ENCODE assay signal across 14 cellular contexts in genomic region chr6:79201127-79201526, GRCh38. TPM values are rescaled to one million over a fixed set of nuclear protein-coding genes. Genes with fewer than 3 reads are reported as not detected.
DNase-seq lines count a peak whose midpoint lies in the region; ATAC-seq and TF ChIP-seq lines count a peak whose summit lies in the region.
"Had no signal": no experiment of that assay in that cellular context is flagged by ENCODE, and none has a peak within 500 bp of the region (broad histone marks: within the 10 kb centered on the region; RNA-seq: fewer than 3 reads in every experiment).

No MANE protein-coding gene starts in this region.

- ATAC-seq in right lobe of liver (no peak), RWPE2 (ENCODE audit: low read depth) (no peak), foreskin keratinocyte (no peak), HG03457 (IDR thresholded peaks at IDR 0.05; ENCODE audit: unreplicated experiment) (no peak)
- ATAC-seq: HCT116 had no signal

- no peak for TF ChIP-seq POLR2A in right lobe of liver (IDR thresholded peaks at IDR 0.05)

- intact Hi-C loops in right lobe of liver (cut with DNase I), result no loop called here

- no peaks in the 10 kb centered on the region for H3K27me3 Mint-ChIP-seq in activated naive CD4-positive, alpha-beta T cell treated with anti-CD3 and anti-CD28 coated beads, Interleukin-2, amount 10 ng/mL, durations not matched to agents 7 days and 5 days
- H3K27me3 Mint-ChIP-seq: B cell; CD4-positive, alpha-beta T cell had no signal

- TF ChIP-seq RAD21 in liver (IDR thresholded peaks at IDR 0.05), result peak; percentile 31 to 35

- H3K9me3 ChIP-seq in liver (ENCODE audit: control insufficient read depth in 4 of 4, low read length in 3 of 4) (no peaks in the 10 kb centered on the region), right lobe of liver (no peaks in the 10 kb centered on the region), RWPE2 (ENCODE audit: severe bottlenecking) (no peaks in the 10 kb centered on the region)

- CTCF ChIA-PET in activated naive CD4-positive, alpha-beta T cell treated with anti-CD3 and anti-CD28 coated beads, Interleukin-2, amount 10 ng/mL, durations not matched to agents 7 days and 5 days (lab: Charles Lee), result interaction anchor here (0.6 kb wide), 1 partner anchor 14 kb away, joined by 4 read pairs; no protein-coding TSS in a partner anchor

- no peak overlapping the region for H3K27ac Mint-ChIP-seq in activated naive CD4-positive, alpha-beta T cell treated with anti-CD3 and anti-CD28 coated beads, Interleukin-2, amount 10 ng/mL, durations not matched to agents 7 days and 5 days
- H3K27ac Mint-ChIP-seq: B cell; CD4-positive, alpha-beta T cell had no signal

- no peaks in the 10 kb centered on the region for H3K4me1 Mint-ChIP-seq in activated naive CD4-positive, alpha-beta T cell treated with anti-CD3 and anti-CD28 coated beads, Interleukin-2, amount 10 ng/mL, durations not matched to agents 7 days and 5 days
- H3K4me1 Mint-ChIP-seq: B cell had no signal

- H3K27ac ChIP-seq in liver (ENCODE audit: low read depth in 1 of 2, low read length in 2 of 2) (no peak overlapping the region), right lobe of liver (no peak overlapping the region), RWPE2 (ENCODE audit: poor library complexity, severe bottlenecking) (no peak overlapping the region), foreskin keratinocyte (no peak overlapping the region)
- H3K27ac ChIP-seq: GM23248 had no signal

- DNase-seq in right lobe of liver (no peak), RWPE2 (ENCODE audit: low spot score) (no peak), foreskin keratinocyte (no peak), mucosa of gallbladder (ENCODE audit: low spot score) (no peak)
- DNase-seq in activated naive CD4-positive, alpha-beta T cell treated with anti-CD3 and anti-CD28 coated beads, Interleukin-2, amount 10 ng/mL, durations not matched to agents 7 days and 5 days, result no peak
- DNase-seq: C1 segment of cervical spinal cord; Calu3; CD4-positive, alpha-beta T cell; DMS79; GM23248 had no signal

- peaks cover 0 to 3% (median 0%) of the 10 kb centered on the region in 4 donors for H3K4me1 ChIP-seq in liver (ENCODE audit: control insufficient read depth in 4 of 4, insufficient read depth in 4 of 4, low read length in 3 of 4)
- H3K4me1 ChIP-seq in right lobe of liver, result peaks cover 0 to 8% (median 0%) of the 10 kb centered on the region in 4 donors
- no peaks in the 10 kb centered on the region for H3K4me1 ChIP-seq in RWPE2 (ENCODE audit: insufficient read depth, poor library complexity, severe bottlenecking)
- no peaks in the 10 kb centered on the region for H3K4me1 ChIP-seq in foreskin keratinocyte

- no peaks in the 10 kb centered on the region for H3K27me3 ChIP-seq in liver (ENCODE audit: control insufficient read depth in 4 of 4, insufficient read depth in 4 of 4, low read length in 3 of 4)
- H3K27me3 ChIP-seq in right lobe of liver, result no peaks in the 10 kb centered on the region
- H3K27me3 ChIP-seq in RWPE2 (ENCODE audit: insufficient read depth, poor library complexity, severe bottlenecking), result no peaks in the 10 kb centered on the region
- H3K27me3 ChIP-seq in foreskin keratinocyte, result no peaks in the 10 kb centered on the region

- H3K4me3 ChIP-seq in liver (ENCODE audit: low read depth in 1 of 3, low read length in 3 of 3) (no peak overlapping the region), right lobe of liver (no peak overlapping the region), RWPE2 (ENCODE audit: severe bottlenecking) (no peak overlapping the region)
- H3K4me3 ChIP-seq: GM23248 had no signal

- H3K9me3 Mint-ChIP-seq in activated naive CD4-positive, alpha-beta T cell treated with anti-CD3 and anti-CD28 coated beads, Interleukin-2, amount 10 ng/mL, durations not matched to agents 7 days and 5 days, result no peaks in the 10 kb centered on the region
- H3K9me3 Mint-ChIP-seq: CD4-positive, alpha-beta T cell had no signal

- TF ChIP-seq CTCF in liver (IDR thresholded peaks at IDR 0.05; ENCODE audit: low read depth, low read length, missing input control) (no peak), right lobe of liver (IDR thresholded peaks at IDR 0.05) (no peak), RWPE2 (IDR thresholded peaks at IDR 0.05; ENCODE audit: poor library complexity, severe bottlenecking) (peak; percentile 16), foreskin keratinocyte (conservative IDR thresholded peaks at IDR 0.05) (peak; percentile 19)

- no peak overlapping the region for H3K9ac ChIP-seq in liver (ENCODE audit: low read depth in 1 of 2, low read length in 2 of 2)
- H3K9ac ChIP-seq: GM23248 had no signal

- no peak overlapping the region for H3K4me3 Mint-ChIP-seq in activated naive CD4-positive, alpha-beta T cell treated with anti-CD3 and anti-CD28 coated beads, Interleukin-2, amount 10 ng/mL, durations not matched to agents 7 days and 5 days
- H3K4me3 Mint-ChIP-seq: B cell; CD4-positive, alpha-beta T cell had no signal

- H3K36me3 ChIP-seq in liver (ENCODE audit: control insufficient read depth in 4 of 4, insufficient read depth in 3 of 4, low read depth in 1 of 4, low read length in 3 of 4), result peaks cover 2 to 8% (median 6%) of the 10 kb centered on the region in 4 donors
- peaks cover 0 to 6% (median 0%) of the 10 kb centered on the region in 4 donors for H3K36me3 ChIP-seq in right lobe of liver
- H3K36me3 ChIP-seq in RWPE2 (ENCODE audit: low read depth), result peaks cover 7% of the 10 kb centered on the region; the same call in 1 of the 2 replicates

- 92% methylated on average over 1 of the region's 1 CpG for WGBS in liver
- 88% methylated on average over 1 of the region's 1 CpG for WGBS in right lobe of liver (ENCODE audit: insufficient coverage, low coverage, low lambda C conversion rate, missing lambda C conversion rate)

- peaks cover 13% of the 10 kb centered on the region for H3K36me3 Mint-ChIP-seq in activated naive CD4-positive, alpha-beta T cell treated with anti-CD3 and anti-CD28 coated beads, Interleukin-2, amount 10 ng/mL, durations not matched to agents 7 days and 5 days

TF ChIP-seq in liver, 16 proteins besides CTCF, POLR2A, EP300 and RAD21 (continues in another document):
- TF ChIP-seq JUND (IDR thresholded peaks at IDR 0.05) (no peak), NR2F2 (IDR thresholded peaks at IDR 0.05) (no peak), FOXA2 (IDR thresholded peaks at IDR 0.05) (no peak), ATF3 (IDR thresholded peaks at IDR 0.05) (no peak), HNF4G (IDR thresholded peaks at IDR 0.05) (no peak), YY1 (IDR thresholded peaks at IDR 0.05) (no peak), ZBTB33 (IDR thresholded peaks at IDR 0.05) (no peak), EGR1 (IDR thresholded peaks at IDR 0.05; ENCODE audit: low read depth in 2 of 2) (no peak), RXRA (IDR thresholded peaks at IDR 0.05) (no peak), SP1 (IDR thresholded peaks at IDR 0.05) (no peak), GABPA (IDR thresholded peaks at IDR 0.05 in 1 of 2, conservative IDR thresholded peaks at IDR 0.05 in 1 of 2) (no peak), FOXA1 (IDR thresholded peaks at IDR 0.05) (no peak)
- TF ChIP-seq, protein P1, sequence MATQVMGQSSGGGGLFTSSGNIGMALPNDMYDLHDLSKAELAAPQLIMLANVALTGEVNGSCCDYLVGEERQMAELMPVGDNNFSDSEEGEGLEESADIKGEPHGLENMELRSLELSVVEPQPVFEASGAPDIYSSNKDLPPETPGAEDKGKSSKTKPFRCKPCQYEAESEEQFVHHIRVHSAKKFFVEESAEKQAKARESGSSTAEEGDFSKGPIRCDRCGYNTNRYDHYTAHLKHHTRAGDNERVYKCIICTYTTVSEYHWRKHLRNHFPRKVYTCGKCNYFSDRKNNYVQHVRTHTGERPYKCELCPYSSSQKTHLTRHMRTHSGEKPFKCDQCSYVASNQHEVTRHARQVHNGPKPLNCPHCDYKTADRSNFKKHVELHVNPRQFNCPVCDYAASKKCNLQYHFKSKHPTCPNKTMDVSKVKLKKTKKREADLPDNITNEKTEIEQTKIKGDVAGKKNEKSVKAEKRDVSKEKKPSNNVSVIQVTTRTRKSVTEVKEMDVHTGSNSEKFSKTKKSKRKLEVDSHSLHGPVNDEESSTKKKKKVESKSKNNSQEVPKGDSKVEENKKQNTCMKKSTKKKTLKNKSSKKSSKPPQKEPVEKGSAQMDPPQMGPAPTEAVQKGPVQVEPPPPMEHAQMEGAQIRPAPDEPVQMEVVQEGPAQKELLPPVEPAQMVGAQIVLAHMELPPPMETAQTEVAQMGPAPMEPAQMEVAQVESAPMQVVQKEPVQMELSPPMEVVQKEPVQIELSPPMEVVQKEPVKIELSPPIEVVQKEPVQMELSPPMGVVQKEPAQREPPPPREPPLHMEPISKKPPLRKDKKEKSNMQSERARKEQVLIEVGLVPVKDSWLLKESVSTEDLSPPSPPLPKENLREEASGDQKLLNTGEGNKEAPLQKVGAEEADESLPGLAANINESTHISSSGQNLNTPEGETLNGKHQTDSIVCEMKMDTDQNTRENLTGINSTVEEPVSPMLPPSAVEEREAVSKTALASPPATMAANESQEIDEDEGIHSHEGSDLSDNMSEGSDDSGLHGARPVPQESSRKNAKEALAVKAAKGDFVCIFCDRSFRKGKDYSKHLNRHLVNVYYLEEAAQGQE (IDR thresholded peaks at IDR 0.05), result no peak

RNA-seq across cellular contexts. Expression of gene HMGN3, which starts 33.4 kb away (rescaled TPM):
- total RNA-seq in liver, result 10 to 100 TPM; 26.7 to 55.9 TPM
- polyA plus RNA-seq in liver, result 100 to 1,000 TPM in 1 of 2 donors, 10 to 100 TPM in 1; 32.7 to 112 TPM
- total RNA-seq in right lobe of liver, result 10 to 100 TPM; 25.5 to 37.3 (median 32.9) TPM
- 64.3 and 74.9 TPM in 2 replicates for total RNA-seq in foreskin keratinocyte
- polyA plus RNA-seq in foreskin keratinocyte, result 84.0 and 92.9 TPM in 2 replicates
- total RNA-seq in mucosa of gallbladder, result 76.4 TPM

Comparison
In these comparisons a context has a peak if more than half of its experiments do, and no peak if none do; other contexts are left out.
1. CTCF ChIP-seq: peak in RWPE2 (single experiment) and foreskin keratinocyte (single experiment); none in liver (single experiment) and right lobe of liver (0 of 4).